In the genomic region with DNA sequence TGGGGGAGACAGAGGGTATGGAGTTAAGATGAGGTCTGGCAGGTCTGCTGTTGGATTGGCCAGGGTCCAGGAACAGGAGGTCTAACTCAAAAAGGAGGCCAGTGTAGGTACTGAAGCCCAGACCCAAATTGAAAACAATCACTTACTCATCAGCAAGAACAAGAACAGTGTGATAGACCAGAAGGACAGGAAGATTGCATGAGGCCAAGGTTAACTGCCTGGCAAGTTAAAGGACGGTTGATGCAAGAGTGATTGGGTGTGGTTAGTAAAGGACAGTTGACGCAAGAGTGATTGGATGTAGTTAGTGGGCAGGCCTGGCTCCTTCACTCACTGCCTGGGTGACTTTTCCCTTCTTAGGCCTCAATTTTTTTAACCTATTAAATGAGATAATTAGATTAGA, we compare ENCODE assay signal across 1 cellular context.
TF ChIP-seq lines count a peak whose summit lies in the region.

No MANE protein-coding gene starts in this region.

TF ChIP-seq in SK-N-SH treated with all-trans-retinoic acid at 6 μM for 48 hours, 23 proteins besides CTCF, POLR2A, EP300 and RAD21 (continued from another document):
- TF ChIP-seq, protein P1, sequence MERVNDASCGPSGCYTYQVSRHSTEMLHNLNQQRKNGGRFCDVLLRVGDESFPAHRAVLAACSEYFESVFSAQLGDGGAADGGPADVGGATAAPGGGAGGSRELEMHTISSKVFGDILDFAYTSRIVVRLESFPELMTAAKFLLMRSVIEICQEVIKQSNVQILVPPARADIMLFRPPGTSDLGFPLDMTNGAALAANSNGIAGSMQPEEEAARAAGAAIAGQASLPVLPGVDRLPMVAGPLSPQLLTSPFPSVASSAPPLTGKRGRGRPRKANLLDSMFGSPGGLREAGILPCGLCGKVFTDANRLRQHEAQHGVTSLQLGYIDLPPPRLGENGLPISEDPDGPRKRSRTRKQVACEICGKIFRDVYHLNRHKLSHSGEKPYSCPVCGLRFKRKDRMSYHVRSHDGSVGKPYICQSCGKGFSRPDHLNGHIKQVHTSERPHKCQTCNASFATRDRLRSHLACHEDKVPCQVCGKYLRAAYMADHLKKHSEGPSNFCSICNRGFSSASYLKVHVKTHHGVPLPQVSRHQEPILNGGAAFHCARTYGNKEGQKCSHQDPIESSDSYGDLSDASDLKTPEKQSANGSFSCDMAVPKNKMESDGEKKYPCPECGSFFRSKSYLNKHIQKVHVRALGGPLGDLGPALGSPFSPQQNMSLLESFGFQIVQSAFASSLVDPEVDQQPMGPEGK (CRISPR knock-in tag; IDR thresholded peaks at IDR 0.05; ENCODE audit: borderline replicate concordance) = no peak
- TF ChIP-seq RARB (CRISPR knock-in tag; IDR thresholded peaks at IDR 0.05) (no peak), ZC3H10 (CRISPR knock-in tag; IDR thresholded peaks at IDR 0.05) (no peak)
- TF ChIP-seq, protein P2, sequence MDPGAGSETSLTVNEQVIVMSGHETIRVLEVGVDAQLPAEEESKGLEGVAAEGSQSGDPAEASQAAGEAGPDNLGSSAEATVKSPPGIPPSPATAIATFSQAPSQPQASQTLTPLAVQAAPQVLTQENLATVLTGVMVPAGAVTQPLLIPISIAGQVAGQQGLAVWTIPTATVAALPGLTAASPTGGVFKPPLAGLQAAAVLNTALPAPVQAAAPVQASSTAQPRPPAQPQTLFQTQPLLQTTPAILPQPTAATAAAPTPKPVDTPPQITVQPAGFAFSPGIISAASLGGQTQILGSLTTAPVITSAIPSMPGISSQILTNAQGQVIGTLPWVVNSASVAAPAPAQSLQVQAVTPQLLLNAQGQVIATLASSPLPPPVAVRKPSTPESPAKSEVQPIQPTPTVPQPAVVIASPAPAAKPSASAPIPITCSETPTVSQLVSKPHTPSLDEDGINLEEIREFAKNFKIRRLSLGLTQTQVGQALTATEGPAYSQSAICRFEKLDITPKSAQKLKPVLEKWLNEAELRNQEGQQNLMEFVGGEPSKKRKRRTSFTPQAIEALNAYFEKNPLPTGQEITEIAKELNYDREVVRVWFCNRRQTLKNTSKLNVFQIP (CRISPR knock-in tag; IDR thresholded peaks at IDR 0.05; ENCODE audit: borderline replicate concordance, low read depth) = no peak
